26 cellular contexts compared by ENCODE assay signal in genomic region chr5:34058532-34058931, GRCh38. TPM values are rescaled to one million over a fixed set of nuclear protein-coding genes. Genes with fewer than 3 reads are reported as not detected.
DNase-seq lines count a peak whose midpoint lies in the region; ATAC-seq and TF ChIP-seq lines count a peak whose summit lies in the region.
"Had no signal": no experiment of that assay in that cellular context is flagged by ENCODE, and none has a peak within 500 bp of the region (broad histone marks: within the 10 kb centered on the region; RNA-seq: fewer than 3 reads in every experiment).

No MANE protein-coding gene starts in this region.

- H3K4me3 Mint-ChIP-seq in activated CD4-positive, alpha-beta T cell treated with anti-CD3 and anti-CD28 coated beads, Interleukin-2, amount 10 ng/mL, durations not matched to agents 24 days and 14 days: no peak overlapping the region
- H3K4me3 Mint-ChIP-seq in nephron progenitor cell: no peak overlapping the region
- H3K4me3 Mint-ChIP-seq: B cell; CD14-positive monocyte; CD4-positive, alpha-beta memory T cell; CD4-positive, CD25-positive, alpha-beta regulatory T cell; CD8-positive, alpha-beta memory T cell had no signal

- H3K27ac Mint-ChIP-seq in activated CD4-positive, alpha-beta T cell treated with anti-CD3 and anti-CD28 coated beads, Interleukin-2, amount 10 ng/mL, durations not matched to agents 24 days and 14 days: no peak overlapping the region
- H3K27ac Mint-ChIP-seq in nephron progenitor cell: peak overlapping the region; percentile 94
- H3K27ac Mint-ChIP-seq: B cell; CD14-positive monocyte; CD4-positive, CD25-positive, alpha-beta regulatory T cell had no signal

- no peaks in the 10 kb centered on the region for H3K36me3 Mint-ChIP-seq in activated CD4-positive, alpha-beta T cell treated with anti-CD3 and anti-CD28 coated beads, Interleukin-2, amount 10 ng/mL, durations not matched to agents 24 days and 14 days (ENCODE audit: low read depth)
- H3K36me3 Mint-ChIP-seq in nephron progenitor cell (ENCODE audit: low read depth): peaks cover 58% of the 10 kb centered on the region

- intact Hi-C loops in activated CD4-positive, alpha-beta T cell treated with anti-CD3 and anti-CD28 coated beads, Interleukin-2, amount 10 ng/mL, durations not matched to agents 24 days and 14 days (cut with micrococcal nuclease): no loop called here

- DNase-seq in activated CD4-positive, alpha-beta T cell treated with anti-CD3 and anti-CD28 coated beads, Interleukin-2, amount 10 ng/mL, durations not matched to agents 24 days and 14 days: peak; percentile 31
- no peak for DNase-seq in activated CD4-positive, alpha-beta T cell treated with anti-CD3 and anti-CD28 coated beads for 4 hours
- DNase-seq in left lobe of liver (ENCODE audit: low spot score) (peak; percentile 77), nephron progenitor cell (no peak), medulla oblongata (ENCODE audit: extremely low spot score) (no peak)
- DNase-seq: AML-193; CD4-positive, alpha-beta memory T cell; CD4-positive, CD25-positive, alpha-beta regulatory T cell; CD8-positive, alpha-beta memory T cell; COR-L47; DMS 273 treated with DMSO at 0.1 percent for 48 hours; DMS153; DMS53; DMS79; DND-41; EL; GDM1 had no signal

- peak overlapping the region; percentile 12; the same call in 1 of the 2 replicates for H3K27ac ChIP-seq in C4-2B
- H3K27ac ChIP-seq: 22Rv1; A549; BLaER1 treated with 17β-estradiol and CSF1 and Interleukin-3, amounts not matched to agents 10 nM and 100 nM had no signal

- H3K4me1 Mint-ChIP-seq in activated CD4-positive, alpha-beta T cell treated with anti-CD3 and anti-CD28 coated beads, Interleukin-2, amount 10 ng/mL, durations not matched to agents 24 days and 14 days: no peaks in the 10 kb centered on the region
- peaks cover 26% of the 10 kb centered on the region for H3K4me1 Mint-ChIP-seq in nephron progenitor cell
- H3K4me1 Mint-ChIP-seq: B cell; CD4-positive, alpha-beta memory T cell; CD4-positive, CD25-positive, alpha-beta regulatory T cell; CD8-positive, alpha-beta memory T cell had no signal

- H3K9me3 Mint-ChIP-seq in activated CD4-positive, alpha-beta T cell treated with anti-CD3 and anti-CD28 coated beads, Interleukin-2, amount 10 ng/mL, durations not matched to agents 24 days and 14 days: peaks cover 3% of the 10 kb centered on the region
- peaks cover 28% of the 10 kb centered on the region for H3K9me3 Mint-ChIP-seq in nephron progenitor cell
- H3K9me3 Mint-ChIP-seq: CD8-positive, alpha-beta memory T cell had no signal

- H3K27me3 Mint-ChIP-seq in activated CD4-positive, alpha-beta T cell treated with anti-CD3 and anti-CD28 coated beads, Interleukin-2, amount 10 ng/mL, durations not matched to agents 24 days and 14 days: no peaks in the 10 kb centered on the region
- no peaks in the 10 kb centered on the region for H3K27me3 Mint-ChIP-seq in nephron progenitor cell (ENCODE audit: low read depth, poor library complexity)
- H3K27me3 Mint-ChIP-seq: B cell; CD4-positive, alpha-beta memory T cell; CD4-positive, CD25-positive, alpha-beta regulatory T cell; CD8-positive, alpha-beta memory T cell had no signal

- peak; percentile 83 for ATAC-seq in left lobe of liver
- ATAC-seq in GM18519 (IDR thresholded peaks at IDR 0.05; ENCODE audit: low FRiP score, unreplicated experiment): no peak
- ATAC-seq: A549, GM12878 had no signal

- TF ChIP-seq CTCF in C4-2B (conservative IDR thresholded peaks at IDR 0.05): no peak
- no peak for TF ChIP-seq CTCF in nephron progenitor cell (IDR thresholded peaks at IDR 0.05)

RNA-seq across cellular contexts. Expression of gene C1QTNF3, which starts 15.5 kb away (rescaled TPM):
- total RNA-seq in activated CD4-positive, alpha-beta T cell treated with anti-CD3 and anti-CD28 coated beads, Interleukin-2, amount 10 ng/mL, durations not matched to agents 24 days and 14 days: 2.0 and 2.1 TPM in 2 replicates
- total RNA-seq in left lobe of liver: 1.9 TPM
- total RNA-seq: A172 had no signal

RNA-seq across cellular contexts. Expression of gene AMACR, which starts 50.7 kb away (rescaled TPM):
- 6.4 and 7.7 TPM in 2 replicates for total RNA-seq in activated CD4-positive, alpha-beta T cell treated with anti-CD3 and anti-CD28 coated beads, Interleukin-2, amount 10 ng/mL, durations not matched to agents 24 days and 14 days
- total RNA-seq in left lobe of liver: 58.0 TPM

Comparison
In these comparisons a context has a peak if more than half of its experiments do, and no peak if none do; other contexts are left out.
1. DNase-seq: peak in activated CD4-positive, alpha-beta T cell treated with anti-CD3 and anti-CD28 coated beads, Interleukin-2, amount 10 ng/mL, durations not matched to agents 24 days and 14 days (single experiment) and left lobe of liver (single experiment); none in activated CD4-positive, alpha-beta T cell treated with anti-CD3 and anti-CD28 coated beads for 4 hours (0 of 2), nephron progenitor cell (single experiment) and medulla oblongata (single experiment).